Comparison of ENCODE assay signal across 25 cellular contexts in the genomic region with DNA sequence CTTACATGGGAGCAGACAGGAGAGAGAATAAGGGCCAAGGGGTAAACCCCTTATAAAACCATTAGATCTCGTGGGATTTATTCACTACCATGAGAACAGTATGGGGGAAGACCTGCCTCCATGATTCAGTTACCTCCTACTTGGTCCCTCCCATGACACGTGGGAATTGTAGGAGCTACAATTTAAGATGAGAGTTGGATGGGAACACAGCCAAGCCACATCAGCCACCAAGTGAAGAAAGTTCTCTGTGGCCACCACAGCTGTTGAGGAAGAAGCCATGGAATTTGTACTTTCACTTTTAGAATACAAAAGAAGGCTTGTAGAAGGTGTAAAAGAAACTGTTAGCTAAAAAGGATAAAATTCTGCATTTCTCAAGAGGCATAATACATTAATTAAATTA.
"Had no signal": no experiment of that assay in that cellular context is flagged by ENCODE, and none has a peak within 500 bp of the region (broad histone marks: within the 10 kb centered on the region; RNA-seq: fewer than 3 reads in every experiment).

No MANE protein-coding gene starts in this region.

- ATAC-seq: activated CD4-positive, alpha-beta T cell treated with anti-CD3 and anti-CD28 coated beads for 36 hours; activated CD8-positive, alpha-beta T cell treated with anti-CD3 and anti-CD28 coated beads for 36 hours; T-cell had no signal

- H3K27me3 Mint-ChIP-seq: activated CD4-positive, alpha-beta T cell treated with anti-CD3 and anti-CD28 coated beads for 36 hours; activated CD8-positive, alpha-beta T cell treated with anti-CD3 and anti-CD28 coated beads for 36 hours had no signal

- H3K27ac ChIP-seq: ascending aorta, brain microvascular endothelial cell, cardiac muscle cell, PC-9, SK-N-MC, VCaP had no signal

- H3K4me3 Mint-ChIP-seq: activated CD4-positive, alpha-beta T cell treated with anti-CD3 and anti-CD28 coated beads for 36 hours; activated CD8-positive, alpha-beta T cell treated with anti-CD3 and anti-CD28 coated beads for 36 hours; T-cell had no signal

- H3K9me3 Mint-ChIP-seq: activated CD8-positive, alpha-beta T cell treated with anti-CD3 and anti-CD28 coated beads for 36 hours had no signal

- H3K4me1 ChIP-seq: ascending aorta had no signal

- H3K36me3 ChIP-seq: ascending aorta, brain microvascular endothelial cell, cardiac muscle cell had no signal

- H3K4me1 Mint-ChIP-seq: activated CD4-positive, alpha-beta T cell treated with anti-CD3 and anti-CD28 coated beads for 36 hours; T-cell had no signal

- H2AFZ ChIP-seq: PC-9 had no signal

- H3K27ac Mint-ChIP-seq: activated CD4-positive, alpha-beta T cell treated with anti-CD3 and anti-CD28 coated beads for 36 hours; activated CD8-positive, alpha-beta T cell treated with anti-CD3 and anti-CD28 coated beads for 36 hours; T-cell had no signal

- H3K27me3 ChIP-seq: ascending aorta, brain microvascular endothelial cell, cardiac muscle cell had no signal

- H3K4me3 ChIP-seq: ascending aorta, cardiac muscle cell, PC-9, SK-N-MC had no signal

- DNase-seq: activated CD4-positive, alpha-beta T cell treated with anti-CD3 and anti-CD28 coated beads for 36 hours; activated CD4-positive, alpha-beta T cell treated with anti-CD3 and anti-CD28 coated beads, Interleukin-2, amount 50 U/mL, for 1 hour; activated CD8-positive, alpha-beta memory T cell treated with anti-CD3 and anti-CD28 coated beads, Interleukin-2, amount 50 U/mL, for 48 hours; activated CD8-positive, alpha-beta T cell treated with anti-CD3 and anti-CD28 coated beads for 36 hours; activated naive CD4-positive, alpha-beta T cell treated with anti-CD3 and anti-CD28 coated beads, Interleukin-2, amount 50 U/mL, for 16 hours; activated T-cell treated with anti-CD3 and anti-CD28 coated beads, Interleukin-2, amount 50 U/mL, for 1 hour; brain microvascular endothelial cell; MM.1S; NCI-H1092 treated with DMSO at 0.1 percent for 48 hours; NCI-H1417 treated with DMSO at 0.1 percent for 48 hours; NCI-H1694; NCI-H2029 treated with DMSO at 0.1 percent for 48 hours; NCI-H345; NCI-H510A; NCI-H526 treated with DMSO at 0.1 percent for 48 hours; NK-92 treated with Interleukin-12 subunit alpha and Interleukin-12 subunit beta, amount 100 ng/mL, for 24 hours; PC-9; SIG-M5; T-cell; T-helper 2 cell; T1000 had no signal

- H3K9me3 ChIP-seq: ascending aorta had no signal

- H3K36me3 Mint-ChIP-seq: T-cell had no signal
